Comparison of ENCODE assay signal across 9 cellular contexts in the genomic region with DNA sequence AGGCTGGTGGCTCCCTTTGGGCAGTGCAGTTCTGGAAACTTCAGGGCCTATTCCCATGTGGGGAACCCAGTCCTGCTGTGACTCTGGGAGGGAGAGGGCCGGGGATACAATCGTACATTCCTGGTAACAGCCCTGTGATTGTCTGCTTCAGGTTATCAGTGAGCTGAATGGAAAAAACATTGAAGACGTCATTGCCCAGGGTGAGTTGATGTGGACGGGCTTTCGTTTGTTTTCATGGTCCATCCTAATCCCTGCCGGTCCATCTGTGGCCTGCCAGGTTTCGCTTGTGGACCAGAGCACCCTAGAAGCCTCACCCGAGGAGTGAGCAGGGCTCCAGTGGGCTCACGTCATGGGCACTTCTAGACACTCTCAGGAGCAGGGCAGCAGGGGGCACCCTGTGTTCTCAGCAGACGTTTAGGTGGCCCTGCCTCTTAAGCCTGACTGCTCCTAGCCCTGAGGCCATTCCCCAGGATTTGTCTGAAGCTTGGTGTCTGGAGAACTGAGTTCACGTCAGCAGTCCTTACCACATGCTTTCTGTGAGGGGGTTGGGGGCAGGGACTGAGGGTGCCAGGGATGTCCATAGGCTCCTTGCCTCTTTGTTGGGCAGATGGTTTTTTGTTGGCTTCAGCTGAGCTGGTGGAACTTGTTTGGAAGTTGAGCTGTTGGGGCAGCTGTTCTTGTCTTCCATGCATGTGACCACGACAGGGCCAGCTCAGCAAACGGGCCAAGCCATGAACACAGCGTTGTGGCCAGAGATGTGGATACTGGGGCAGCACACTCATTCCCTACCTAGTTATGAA. TPM values are rescaled to one million over a fixed set of nuclear protein-coding genes. Genes with fewer than 3 reads are reported as not detected.
DNase-seq lines count a peak whose midpoint lies in the region; ATAC-seq and TF ChIP-seq lines count a peak whose summit lies in the region.
"Had no signal": no experiment of that assay in that cellular context is flagged by ENCODE, and none has a peak within 500 bp of the region (broad histone marks: within the 10 kb centered on the region; RNA-seq: fewer than 3 reads in every experiment).

No MANE protein-coding gene starts in this region.

- no peaks in the 10 kb centered on the region for H3K9me3 ChIP-seq in effector memory CD4-positive, alpha-beta T cell (ENCODE audit: control insufficient read depth, low read length)
- H3K9me3 ChIP-seq in thyroid gland: no peaks in the 10 kb centered on the region

- no peaks in the 10 kb centered on the region for H3K9me3 Mint-ChIP-seq in neural crest cell

- H3K36me3 Mint-ChIP-seq in neural crest cell (ENCODE audit: low read depth): peaks cover 5% of the 10 kb centered on the region

- no peak for TF ChIP-seq CTCF in GM12864 (IDR thresholded peaks at IDR 0.05; ENCODE audit: low read depth, low read length, missing control alignments)
- TF ChIP-seq CTCF in NB4 (IDR thresholded peaks at IDR 0.05; ENCODE audit: low read depth, low read length): no peak
- TF ChIP-seq CTCF in neural crest cell (conservative IDR thresholded peaks at IDR 0.05): no peak
- no peak for TF ChIP-seq CTCF in thyroid gland (IDR thresholded peaks at IDR 0.05)

- no peaks in the 10 kb centered on the region for H3K27me3 ChIP-seq in effector memory CD4-positive, alpha-beta T cell (replicated peaks; ENCODE audit: control insufficient read depth, insufficient read depth, low read length, poor library complexity, severe bottlenecking)
- H3K27me3 ChIP-seq in thyroid gland: no peaks in the 10 kb centered on the region

- 77 to 88% methylated on average over 11 to 13 of the region's 14 CpGs for WGBS in thyroid gland, 2 donors

- H3K27me3 Mint-ChIP-seq in neural crest cell (ENCODE audit: low read depth): no peaks in the 10 kb centered on the region

- peaks cover 26% of the 10 kb centered on the region for H3K36me3 ChIP-seq in effector memory CD4-positive, alpha-beta T cell (ENCODE audit: control insufficient read depth, insufficient read depth, low read length)
- peaks cover 22 to 24% of the 10 kb centered on the region in 2 donors for H3K36me3 ChIP-seq in thyroid gland

- no peak overlapping the region for H3K27ac Mint-ChIP-seq in neural crest cell (ENCODE audit: unreplicated experiment)

- intact Hi-C loops in thyroid gland (cut with DNase I): no loop called here

- peak overlapping the region; percentile 89 for H3K4me3 Mint-ChIP-seq in neural crest cell

- no peak for DNase-seq in GM12864 (ENCODE audit: low read depth)
- peak; percentile 47 for DNase-seq in NB4 (ENCODE audit: low read depth)
- DNase-seq in effector memory CD4-positive, alpha-beta T cell: no peak
- no peak for DNase-seq in neural crest cell (ENCODE audit: low read depth, low spot score)
- DNase-seq in thyroid gland: no peak
- no peak for DNase-seq in DMS53 treated with DMSO at 0.1 percent for 48 hours (lab: John Stamatoyannopoulos, UW; ENCODE audit: unreplicated experiment)
- DNase-seq: stimulated activated CD4-positive, alpha-beta T cell treated with anti-CD3 and anti-CD28 coated beads, Interleukin-15, amount 100 ng/mL, for 24 hours had no signal

- no peak for TF ChIP-seq POLR2A in NB4 (IDR thresholded peaks at IDR 0.05; ENCODE audit: extremely low read depth, insufficient read length)
- no peak for TF ChIP-seq POLR2A in thyroid gland (IDR thresholded peaks at IDR 0.05)

- peaks cover 27% of the 10 kb centered on the region for H3K4me1 Mint-ChIP-seq in neural crest cell

- H3K4me3 ChIP-seq in GM12864 (ENCODE audit: low read depth, low read length): peak overlapping the region; percentile 100
- peak overlapping the region; percentile 98 for H3K4me3 ChIP-seq in NB4 (ENCODE audit: low read depth, low read length)
- no peak overlapping the region for H3K4me3 ChIP-seq in effector memory CD4-positive, alpha-beta T cell (ENCODE audit: insufficient read depth, low read depth, low read length, poor library complexity, severe bottlenecking)
- no peak overlapping the region for H3K4me3 ChIP-seq in thyroid gland (replicated peaks in 1 of 3)

- ATAC-seq in GM18858 (IDR thresholded peaks at IDR 0.05; ENCODE audit: unreplicated experiment) (no peak), HG03354 (IDR thresholded peaks at IDR 0.05; ENCODE audit: poor library complexity, severe bottlenecking, unreplicated experiment) (no peak)

- peaks cover 22% of the 10 kb centered on the region for H3K4me1 ChIP-seq in effector memory CD4-positive, alpha-beta T cell (ENCODE audit: control insufficient read depth, insufficient read depth, low read length, poor library complexity, severe bottlenecking)
- H3K4me1 ChIP-seq in thyroid gland: peaks cover 17 to 23% of the 10 kb centered on the region in 2 donors

- peak overlapping the region; percentile 24 for H3K27ac ChIP-seq in effector memory CD4-positive, alpha-beta T cell (ENCODE audit: insufficient read depth, low read length, poor library complexity, severe bottlenecking)
- H3K27ac ChIP-seq in thyroid gland: no peak overlapping the region

RNA-seq across cellular contexts. Expression of a gene that starts 1.9 kb away (rescaled TPM):
- total RNA-seq in neural crest cell (1,810 and 1,830 TPM in 2 replicates), thyroid gland (100 to 1,000 TPM; 172 to 526 (median 290) TPM)

RNA-seq across cellular contexts. Expression of a gene that starts 6.6 kb away (rescaled TPM):
- 30.7 and 37.9 TPM in 2 replicates for total RNA-seq in neural crest cell
- total RNA-seq in thyroid gland: 10 to 100 TPM; 11.9 to 33.2 (median 16.1) TPM

RNA-seq across cellular contexts. Expression of a gene that starts 7.1 kb away (rescaled TPM):
- total RNA-seq in neural crest cell: 27.0 and 34.5 TPM in 2 replicates
- total RNA-seq in thyroid gland: 10 to 100 TPM; 35.8 to 95.0 (median 57.6) TPM

RNA-seq across cellular contexts. Expression of a gene that starts 13.6 kb away (rescaled TPM):
- total RNA-seq in neural crest cell (53.4 and 54.6 TPM in 2 replicates), thyroid gland (10 to 100 TPM in 1 of 4 donors, 1 to 10 TPM in 3; 5.1 to 13.1 (median 7.8) TPM)

RNA-seq across cellular contexts. Expression of a gene that starts 16.1 kb away (rescaled TPM):
- total RNA-seq in neural crest cell (1.6 and 2.7 TPM in 2 replicates), thyroid gland (10 to 100 TPM in 2 of 4 donors, 1 to 10 TPM in 2; 4.1 to 21.2 (median 12.3) TPM)

Comparison
In these comparisons a context has a peak if more than half of its experiments do, and no peak if none do; other contexts are left out.
1. H3K4me3 ChIP-seq: peak in GM12864 (single experiment) and NB4 (single experiment); none in effector memory CD4-positive, alpha-beta T cell (single experiment) and thyroid gland (0 of 3).